8 cellular contexts compared by ENCODE assay signal in genomic region chr6:145963216-145964068, GRCh38. TPM values are rescaled to one million over a fixed set of nuclear protein-coding genes. Genes with fewer than 3 reads are reported as not detected.
DNase-seq lines count a peak whose midpoint lies in the region; ATAC-seq and TF ChIP-seq lines count a peak whose summit lies in the region.

No MANE protein-coding gene starts in this region.

- peak overlapping the region; percentile 91 for H3K4me3 ChIP-seq in OCI-LY1 (ENCODE audit: low read depth, low read length, poor library complexity, severe bottlenecking)
- peak overlapping the region; percentile 88 for H3K4me3 ChIP-seq in thoracic aorta

- TF ChIP-seq CTCF in OCI-LY1 (IDR thresholded peaks at IDR 0.05; ENCODE audit: low read length) (no peak), omental fat pad (IDR thresholded peaks at IDR 0.05) (no peak), thoracic aorta (IDR thresholded peaks at IDR 0.05) (no peak)

- DNase-seq in ACHN (peak; percentile 56), activated gamma-delta T cell treated with Interleukin-2 at 50 U/mL for 16 hours (peak; percentile 24), germinal center (ENCODE audit: low spot score) (peak; percentile 65), omental fat pad (ENCODE audit: low spot score) (peak; percentile 23), thoracic aorta (ENCODE audit: low spot score) (peak; percentile 2)

- H3K79me2 ChIP-seq in OCI-LY1 (ENCODE audit: insufficient read depth, low read length) = peaks cover 50% of the 10 kb centered on the region

- in situ Hi-C loops in ACHN (cut with HindIII; ENCODE audit: low pct_ligation_motif_present, low pct_unique_long_range_greater_than_20kb, low sequenced_read_pairs) = no loop called here

- H3K9me2 ChIP-seq in OCI-LY1 (ENCODE audit: low read depth, low read length) = no peaks in the 10 kb centered on the region

- H3K9me3 ChIP-seq in OCI-LY1 (ENCODE audit: low read length) = no peaks in the 10 kb centered on the region
- H3K9me3 ChIP-seq in thoracic aorta = no peaks in the 10 kb centered on the region

- H3K36me3 ChIP-seq in OCI-LY1 (ENCODE audit: insufficient read depth, low read length) (no peaks in the 10 kb centered on the region), thoracic aorta (no peaks in the 10 kb centered on the region)

- H3K9ac ChIP-seq in OCI-LY1 (ENCODE audit: low read length) = peak overlapping the region; percentile 85

- H3K27ac ChIP-seq in OCI-LY1 (ENCODE audit: low read depth, low read length, poor library complexity, severe bottlenecking) (peak overlapping the region; percentile 42), thoracic aorta (peak overlapping the region; percentile 62 to 67)

- peaks cover 27% of the 10 kb centered on the region for H3K4me1 ChIP-seq in OCI-LY1 (ENCODE audit: insufficient read depth, low read length, severe bottlenecking)
- H3K4me1 ChIP-seq in thoracic aorta (ENCODE audit: control insufficient read depth in 1 of 2, low read depth in 2 of 2) = peaks cover 23 to 38% of the 10 kb centered on the region in 2 donors

- peak overlapping the region; percentile 86 for H3K4me2 ChIP-seq in OCI-LY1 (ENCODE audit: low read length)

- no peaks in the 10 kb centered on the region for H3F3A ChIP-seq in OCI-LY1 (ENCODE audit: insufficient read depth, low read length)

- H3K27me3 ChIP-seq in OCI-LY1 (ENCODE audit: insufficient read depth, low read length) (no peaks in the 10 kb centered on the region), thoracic aorta (replicated peaks; ENCODE audit: insufficient read depth) (no peaks in the 10 kb centered on the region)

- no peaks in the 10 kb centered on the region for H4K20me1 ChIP-seq in OCI-LY1 (ENCODE audit: insufficient read depth, low read length)

- ATAC-seq in GM18909 (IDR thresholded peaks at IDR 0.05; ENCODE audit: poor library complexity, unreplicated experiment) (peak; percentile 29), HG03159 (IDR thresholded peaks at IDR 0.05; ENCODE audit: unreplicated experiment) (peak; percentile 29), omental fat pad (ENCODE audit: low FRiP score) (peak; percentile 41), thoracic aorta (ENCODE audit: insufficient number of reproducible peaks, low FRiP score, low read depth) (no peak)

- H2AFZ ChIP-seq in OCI-LY1 (ENCODE audit: low read length) = no peak overlapping the region; the same call in 1 of the 2 replicates

RNA-seq across cellular contexts. Expression of gene SHPRH, which starts 0.7 kb away (rescaled TPM):
- total RNA-seq in omental fat pad (10 to 100 TPM; 19.6 to 42.9 (median 26.5) TPM), thoracic aorta (10 to 100 TPM; 22.5 to 35.2 TPM)

Comparison
In these comparisons a context has a peak if more than half of its experiments do, and no peak if none do; other contexts are left out.
1. DNase-seq: peak in every context shown above with its lines; median percentile 65 in germinal center; 56 in ACHN; 24 in activated gamma-delta T cell treated with Interleukin-2 at 50 U/mL for 16 hours; 23 in omental fat pad; 2 in thoracic aorta.